ENCODE assay signal across 8 cellular contexts in genomic region chr7:31373337-31374289, GRCh38. TPM values are rescaled to one million over a fixed set of nuclear protein-coding genes. Genes with fewer than 3 reads are reported as not detected.
DNase-seq lines count a peak whose midpoint lies in the region; ATAC-seq and TF ChIP-seq lines count a peak whose summit lies in the region.

No MANE protein-coding gene starts in this region.

- peaks cover 46% of the 10 kb centered on the region for H3K27me3 ChIP-seq in PC-3 (ENCODE audit: low read length)
- no peaks in the 10 kb centered on the region for H3K27me3 ChIP-seq in endodermal cell (ENCODE audit: control insufficient read depth, insufficient read depth, low read length, poor library complexity, severe bottlenecking)

- ATAC-seq in GM21526 (IDR thresholded peaks at IDR 0.05; ENCODE audit: low FRiP score, unreplicated experiment) (peak; percentile 73), PC-3 (peak; percentile 94)

- H3K36me3 ChIP-seq in PC-3 (ENCODE audit: low read depth, low read length): no peaks in the 10 kb centered on the region
- H3K36me3 ChIP-seq in endodermal cell (ENCODE audit: control insufficient read depth, insufficient read depth, low read length): no peaks in the 10 kb centered on the region

- no peak overlapping the region for H3K27ac ChIP-seq in PC-3 (ENCODE audit: low read length)
- no peak overlapping the region for H3K27ac ChIP-seq in endodermal cell (ENCODE audit: low read depth, low read length)

- TF ChIP-seq CTCF in PC-3 (conservative IDR thresholded peaks at IDR 0.05; ENCODE audit: low read depth, low read length) (peak; percentile 86), endodermal cell (conservative IDR thresholded peaks at IDR 0.05) (peak; percentile 89), nephron (IDR thresholded peaks at IDR 0.05; ENCODE audit: unreplicated experiment in 3 of 3) (peak; percentile 58 to 59 (median 58))

- CTCF ChIA-PET in PC-3 (lab: Charles Lee): interaction anchor here (0.7 to 2.5 kb wide), 4 partner anchors 37 to 115 kb away, joined by 3 to 21 read pairs (median 3); no protein-coding TSS in a partner anchor

- no peaks in the 10 kb centered on the region for H3K9me2 ChIP-seq in PC-3 (replicated peaks; ENCODE audit: low read length)

- H3K79me2 ChIP-seq in PC-3 (ENCODE audit: low read length): no peaks in the 10 kb centered on the region

- no peaks in the 10 kb centered on the region for H3F3A ChIP-seq in PC-3 (ENCODE audit: low read length, unreplicated experiment)

- H2AFZ ChIP-seq in PC-3 (ENCODE audit: low read length): no peak overlapping the region

- no peaks in the 10 kb centered on the region for H3K36me3 Mint-ChIP-seq in endodermal cell (ENCODE audit: low read depth)
- no peaks in the 10 kb centered on the region for H3K36me3 Mint-ChIP-seq in nephron (ENCODE audit: low read depth)

- H3K27ac Mint-ChIP-seq in endodermal cell (no peak overlapping the region), nephron (no peak overlapping the region)

- no peaks in the 10 kb centered on the region for H4K20me1 ChIP-seq in PC-3 (ENCODE audit: low read length)

- H3K4me3 ChIP-seq in PC-3 (ENCODE audit: low read length) (no peak overlapping the region), endodermal cell (ENCODE audit: low read length) (no peak overlapping the region)

- no peak overlapping the region for H3K4me2 ChIP-seq in PC-3 (ENCODE audit: low read length)

- intact Hi-C loops in PC-3 (cut with micrococcal nuclease): loop anchor here (1.0 to 5.0 kb wide), 7 partner anchors 70 to 363 kb away; no protein-coding TSS in a partner anchor

- peak; percentile 39 for DNase-seq in NCI-H1436 (lab: John Stamatoyannopoulos, UW)
- no peak for DNase-seq in NCI-H1436 treated with DMSO at 0.1 percent for 48 hours (lab: John Stamatoyannopoulos, UW)
- DNase-seq in HS-5 (ENCODE audit: low read depth): peak; percentile 19
- peak; percentile 76 for DNase-seq in PC-3
- peak; percentile 93 for DNase-seq in endodermal cell
- no peak for DNase-seq in 8988T

- WGBS in endodermal cell (ENCODE audit: insufficient coverage in 1 of 2, insufficient read length in 1 of 2), 2 experiments: 76 to 84% methylated on average over 6 to 12 of the region's 12 CpGs

- POLR2A ChIA-PET in PC-3 (lab: Charles Lee; ENCODE audit: unreplicated experiment): no interaction called here

- H3K4me3 Mint-ChIP-seq in endodermal cell: no peak overlapping the region
- no peak overlapping the region for H3K4me3 Mint-ChIP-seq in nephron

- H3K4me1 Mint-ChIP-seq in endodermal cell: peaks cover 53% of the 10 kb centered on the region
- H3K4me1 Mint-ChIP-seq in nephron: no peaks in the 10 kb centered on the region

- H3K9ac ChIP-seq in PC-3 (ENCODE audit: low read length): no peak overlapping the region
- H3K9ac ChIP-seq in endodermal cell (ENCODE audit: extremely low read depth, low read length, poor library complexity, severe bottlenecking): no peak overlapping the region

- BruUV-seq in PC-3 (replicated peaks; lab: Mats Ljungman, UMichigan): no TSS peak

- H3K9me3 Mint-ChIP-seq in endodermal cell (no peaks in the 10 kb centered on the region), nephron (no peaks in the 10 kb centered on the region)

- no peaks in the 10 kb centered on the region for H3K9me3 ChIP-seq in PC-3 (ENCODE audit: low read length)
- no peaks in the 10 kb centered on the region for H3K9me3 ChIP-seq in endodermal cell (ENCODE audit: control insufficient read depth, low read length)

- H3K27me3 Mint-ChIP-seq in endodermal cell (ENCODE audit: insufficient read depth): peaks cover 4% of the 10 kb centered on the region
- peaks cover 17% of the 10 kb centered on the region for H3K27me3 Mint-ChIP-seq in nephron (ENCODE audit: low read depth)

- H3K4me1 ChIP-seq in PC-3 (ENCODE audit: insufficient read depth, low read length): no peaks in the 10 kb centered on the region
- peaks cover 9% of the 10 kb centered on the region for H3K4me1 ChIP-seq in endodermal cell (ENCODE audit: control insufficient read depth, insufficient read depth, low read length)

RNA-seq across cellular contexts. Expression of gene NEUROD6, which starts 33.1 kb away (rescaled TPM):
- total RNA-seq in PC-3 (2014; rRNA removed) (not detected in 2 replicates), endodermal cell (not detected)
- not detected for polyA plus RNA-seq in endodermal cell (2013, experiment 1 of 2)
- polyA plus RNA-seq in endodermal cell (2013, experiment 2 of 2): not detected

Comparison
In these comparisons a context has a peak if more than half of its experiments do, and no peak if none do; other contexts are left out.
1. DNase-seq: peak in NCI-H1436 (single experiment), HS-5 (single experiment), PC-3 (single experiment) and endodermal cell (single experiment); none in NCI-H1436 treated with DMSO at 0.1 percent for 48 hours (single experiment) and 8988T (single experiment).
2. Peak in every context shown above with its lines, with median percentiles within 50 percentile points of each other: CTCF ChIP-seq.